In genomic region chr9:89542461-89543021, GRCh38 we compare ENCODE assay signal across 1 cellular context.
TF ChIP-seq lines count a peak whose summit lies in the region.

No MANE protein-coding gene starts in this region.

TF ChIP-seq in H1, 55 proteins besides CTCF, POLR2A, EP300 and RAD21:
- TF ChIP-seq PHF8 (conservative IDR thresholded peaks at IDR 0.05; ENCODE audit: low read depth, low read length) = no peak
- TF ChIP-seq BCL11A (IDR thresholded peaks at IDR 0.05; ENCODE audit: low read depth in 2 of 2, low read length in 2 of 2) = no peak
- TF ChIP-seq RNF2 (IDR thresholded peaks at IDR 0.05; ENCODE audit: borderline replicate concordance, low read depth, low read length, missing control alignments, poor library complexity, severe bottlenecking) = no peak
- no peak for TF ChIP-seq TAF7 (optimal IDR thresholded peaks at IDR 0.05; ENCODE audit: borderline replicate concordance, low read depth, low read length)
- no peak for TF ChIP-seq FOSL1 (IDR thresholded peaks at IDR 0.05; ENCODE audit: insufficient read depth, low read depth, low read length)
- no peak for TF ChIP-seq SIRT6 (IDR thresholded peaks at IDR 0.05; ENCODE audit: low read length)
- no peak for TF ChIP-seq TAF1 (IDR thresholded peaks at IDR 0.05; ENCODE audit: low read depth, low read length)
- TF ChIP-seq ZNF274 (IDR thresholded peaks at IDR 0.05; ENCODE audit: borderline replicate concordance, extremely low read depth, low read length) = no peak
- no peak for TF ChIP-seq TEAD4 (IDR thresholded peaks at IDR 0.05; ENCODE audit: low read depth, low read length)
- no peak for TF ChIP-seq CREB1 (IDR thresholded peaks at IDR 0.05)
- no peak for TF ChIP-seq SUZ12 (IDR thresholded peaks at IDR 0.05; ENCODE audit: low read length)
- no peak for TF ChIP-seq CBX5 (IDR thresholded peaks at IDR 0.05; ENCODE audit: low read depth, low read length)
- no peak for TF ChIP-seq GABPA (IDR thresholded peaks at IDR 0.05; ENCODE audit: borderline replicate concordance, insufficient read depth, low read length)
- TF ChIP-seq JUND (IDR thresholded peaks at IDR 0.05; ENCODE audit: low read length) = no peak
- TF ChIP-seq SRF (IDR thresholded peaks at IDR 0.05; ENCODE audit: low read depth, low read length) = no peak
